In the genomic region with DNA sequence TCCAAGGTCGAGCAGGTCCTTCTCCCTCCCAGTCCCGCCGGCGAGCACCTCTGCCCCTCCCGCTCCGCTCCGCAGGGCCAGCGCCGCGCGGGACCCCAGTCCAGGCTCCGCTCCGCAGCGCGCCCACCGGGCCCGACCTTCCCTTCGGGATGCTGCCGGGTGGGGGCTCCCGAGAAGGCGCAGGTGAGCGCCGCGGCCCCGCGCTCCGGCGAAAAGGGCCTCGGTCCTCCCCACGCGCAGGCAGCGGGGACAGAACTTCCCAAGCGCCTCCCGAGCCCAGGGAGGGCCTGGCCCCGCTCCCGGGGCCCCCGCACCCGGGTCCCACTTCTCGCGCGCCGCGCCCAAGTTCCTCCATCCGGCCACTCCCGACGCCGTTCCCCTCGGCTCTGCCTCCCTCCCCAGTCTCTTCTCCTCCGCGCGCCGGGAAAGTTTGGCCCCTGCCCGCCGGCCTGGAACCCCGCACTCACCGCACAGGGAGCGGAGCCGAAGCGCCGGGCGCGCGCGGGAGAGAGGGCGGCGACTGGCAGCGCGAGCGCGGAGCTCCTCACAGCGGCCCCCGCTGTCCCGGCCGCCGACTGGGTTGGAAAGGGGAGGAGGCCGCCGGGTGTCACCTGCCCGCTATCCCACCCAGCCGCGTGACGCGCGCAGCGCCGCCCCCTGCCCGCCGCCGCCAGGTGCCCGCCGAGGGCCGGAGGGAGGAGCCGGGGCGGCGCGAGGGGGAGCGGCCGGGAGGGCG, we compare ENCODE assay signal across 8 cellular contexts. TPM values are rescaled to one million over a fixed set of nuclear protein-coding genes. Genes with fewer than 3 reads are reported as not detected.
DNase-seq lines count a peak whose midpoint lies in the region; ATAC-seq, FAIRE-seq and TF ChIP-seq lines count a peak whose summit lies in the region.

A gene (minus strand): TSS at position 577 of the 736 bp plus-strand sequence. CDS start 56,872 bp downstream, outside the sequence.

- peaks cover 4 to 5% of the 10 kb centered on the region in 2 donors for H3K4me1 ChIP-seq in mucosa of rectum (ENCODE audit: control insufficient read depth in 2 of 2, insufficient read depth in 2 of 2, low read length in 2 of 2)

- FAIRE-seq in GM18507 (lab: Jason Lieb, UNC) = peak; percentile 9

- no peaks in the 10 kb centered on the region for H3K36me3 ChIP-seq in mucosa of rectum (ENCODE audit: control insufficient read depth in 2 of 2, insufficient read depth in 2 of 2, low read length in 2 of 2)

- DNase-seq in AG08396 (ENCODE audit: low spot score) (peak; percentile 67), GM18507 (ENCODE audit: extremely low spot score, insufficient read length, low read depth) (peak; percentile 52), NCI-H2107 (lab: John Stamatoyannopoulos, UW) (peak; percentile 68), epithelial cell of esophagus (ENCODE audit: low read depth) (peak; percentile 92)
- DNase-seq in activated CD4-positive, alpha-beta T cell treated with anti-CD3 and anti-CD28 coated beads, Interleukin-2, amount 10 ng/mL, durations not matched to agents 24 days and 14 days = peak; percentile 85
- peak; percentile 46 to 54 for DNase-seq in stimulated activated naive CD8-positive, alpha-beta T cell treated with anti-CD3 and anti-CD28 coated beads, Interleukin-15, amount 100 ng/mL, for 72 hours

- TF ChIP-seq CTCF in epithelial cell of esophagus (IDR thresholded peaks at IDR 0.05; ENCODE audit: insufficient read depth, low read depth, low read length, missing control alignments) = peak; percentile 18

- peak within 1 kb of the TSS in 1 of 2 donors; percentile 46 for H3K27ac ChIP-seq in mucosa of rectum (ENCODE audit: low read depth in 2 of 2, low read length in 2 of 2)

- H3K27me3 Mint-ChIP-seq in activated CD4-positive, alpha-beta T cell treated with anti-CD3 and anti-CD28 coated beads, Interleukin-2, amount 10 ng/mL, durations not matched to agents 24 days and 14 days = peaks cover 54% of the 10 kb centered on the region
- H3K27me3 Mint-ChIP-seq in stimulated activated naive CD8-positive, alpha-beta T cell treated with anti-CD3 and anti-CD28 coated beads, Interleukin-15, amount 100 ng/mL, for 72 hours = peaks cover 73% of the 10 kb centered on the region

- no peaks in the 10 kb centered on the region for H3K9me3 Mint-ChIP-seq in activated CD4-positive, alpha-beta T cell treated with anti-CD3 and anti-CD28 coated beads, Interleukin-2, amount 10 ng/mL, durations not matched to agents 24 days and 14 days
- H3K9me3 Mint-ChIP-seq in stimulated activated naive CD8-positive, alpha-beta T cell treated with anti-CD3 and anti-CD28 coated beads, Interleukin-15, amount 100 ng/mL, for 72 hours = no peaks in the 10 kb centered on the region

- no peak within 1 kb of the TSS for H3K27ac Mint-ChIP-seq in activated CD4-positive, alpha-beta T cell treated with anti-CD3 and anti-CD28 coated beads, Interleukin-2, amount 10 ng/mL, durations not matched to agents 24 days and 14 days
- peak within 1 kb of the TSS; percentile 68 to 77 for H3K27ac Mint-ChIP-seq in stimulated activated naive CD8-positive, alpha-beta T cell treated with anti-CD3 and anti-CD28 coated beads, Interleukin-15, amount 100 ng/mL, for 72 hours

- peaks cover 11% of the 10 kb centered on the region for H3K4me1 Mint-ChIP-seq in activated CD4-positive, alpha-beta T cell treated with anti-CD3 and anti-CD28 coated beads, Interleukin-2, amount 10 ng/mL, durations not matched to agents 24 days and 14 days
- H3K4me1 Mint-ChIP-seq in stimulated activated naive CD8-positive, alpha-beta T cell treated with anti-CD3 and anti-CD28 coated beads, Interleukin-15, amount 100 ng/mL, for 72 hours = peaks cover 20% of the 10 kb centered on the region

- H3K9ac ChIP-seq in mucosa of rectum (ENCODE audit: low read depth in 1 of 2, low read length in 2 of 2) = peak within 1 kb of the TSS; percentile 52 to 79

- peak within 1 kb of the TSS; percentile 84 for H3K4me3 Mint-ChIP-seq in activated CD4-positive, alpha-beta T cell treated with anti-CD3 and anti-CD28 coated beads, Interleukin-2, amount 10 ng/mL, durations not matched to agents 24 days and 14 days
- peak within 1 kb of the TSS; percentile 85 to 93 for H3K4me3 Mint-ChIP-seq in stimulated activated naive CD8-positive, alpha-beta T cell treated with anti-CD3 and anti-CD28 coated beads, Interleukin-15, amount 100 ng/mL, for 72 hours

- intact Hi-C loops in activated CD4-positive, alpha-beta T cell treated with anti-CD3 and anti-CD28 coated beads, Interleukin-2, amount 10 ng/mL, durations not matched to agents 24 days and 14 days (cut with micrococcal nuclease) = loop anchor here (2.0 to 5.0 kb wide), 2 partner anchors 103 to 145 kb away; a partner anchor contains a TSS

- H3K9me3 ChIP-seq in mucosa of rectum (ENCODE audit: control insufficient read depth in 2 of 2, low read length in 2 of 2) = no peaks in the 10 kb centered on the region

- H3K27me3 ChIP-seq in mucosa of rectum (ENCODE audit: control insufficient read depth in 2 of 2, insufficient read depth in 2 of 2, low read length in 2 of 2) = peaks cover 0 to 3% of the 10 kb centered on the region in 2 donors

- H3K4me3 ChIP-seq in epithelial cell of esophagus (ENCODE audit: low read length) (peak within 1 kb of the TSS; percentile 72), mucosa of rectum (ENCODE audit: low read length in 2 of 2) (peak within 1 kb of the TSS; percentile 62 to 70)

- H3K36me3 Mint-ChIP-seq in activated CD4-positive, alpha-beta T cell treated with anti-CD3 and anti-CD28 coated beads, Interleukin-2, amount 10 ng/mL, durations not matched to agents 24 days and 14 days (ENCODE audit: low read depth) = no peaks in the 10 kb centered on the region

- ATAC-seq in HG02943 (IDR thresholded peaks at IDR 0.05; ENCODE audit: low read depth, unreplicated experiment) = peak; percentile 89
- peak; percentile 88 for ATAC-seq in stimulated activated naive CD8-positive, alpha-beta T cell treated with anti-CD3 and anti-CD28 coated beads, Interleukin-15, amount 100 ng/mL, for 72 hours

RNA-seq across cellular contexts. Expression of the gene that starts here (rescaled TPM):
- total RNA-seq in activated CD4-positive, alpha-beta T cell treated with anti-CD3 and anti-CD28 coated beads, Interleukin-2, amount 10 ng/mL, durations not matched to agents 24 days and 14 days = 0.56 and 1.1 TPM in 2 replicates
